1 cellular context compared by ENCODE assay signal in the genomic region with DNA sequence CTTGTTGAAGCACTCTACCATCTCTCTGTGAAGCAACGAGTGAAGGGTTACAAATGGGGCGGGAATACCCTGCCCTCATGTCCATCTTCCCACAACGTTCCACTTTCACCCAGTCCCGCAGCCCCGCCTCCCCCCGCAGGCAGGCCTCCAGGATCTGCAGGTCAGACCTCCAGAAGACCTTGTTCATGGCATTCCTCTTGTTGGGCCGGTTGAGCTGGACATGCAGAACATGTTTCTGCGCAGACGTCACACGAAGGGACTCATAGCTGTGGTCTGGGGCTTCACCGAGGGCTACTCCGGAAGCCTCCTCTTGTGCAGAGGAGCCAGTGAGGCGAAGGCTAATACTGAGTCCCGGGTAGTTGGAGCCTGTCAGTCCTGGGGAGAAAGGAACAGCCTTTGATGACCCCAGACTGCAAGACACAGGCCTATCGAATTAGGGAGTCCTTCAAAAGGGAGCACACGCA.
TF ChIP-seq lines count a peak whose summit lies in the region.

No MANE protein-coding gene starts in this region.

TF ChIP-seq in HepG2, 621 proteins besides CTCF, POLR2A, EP300 and RAD21 (continued from another document and continues in another):
- TF ChIP-seq, protein P1, sequence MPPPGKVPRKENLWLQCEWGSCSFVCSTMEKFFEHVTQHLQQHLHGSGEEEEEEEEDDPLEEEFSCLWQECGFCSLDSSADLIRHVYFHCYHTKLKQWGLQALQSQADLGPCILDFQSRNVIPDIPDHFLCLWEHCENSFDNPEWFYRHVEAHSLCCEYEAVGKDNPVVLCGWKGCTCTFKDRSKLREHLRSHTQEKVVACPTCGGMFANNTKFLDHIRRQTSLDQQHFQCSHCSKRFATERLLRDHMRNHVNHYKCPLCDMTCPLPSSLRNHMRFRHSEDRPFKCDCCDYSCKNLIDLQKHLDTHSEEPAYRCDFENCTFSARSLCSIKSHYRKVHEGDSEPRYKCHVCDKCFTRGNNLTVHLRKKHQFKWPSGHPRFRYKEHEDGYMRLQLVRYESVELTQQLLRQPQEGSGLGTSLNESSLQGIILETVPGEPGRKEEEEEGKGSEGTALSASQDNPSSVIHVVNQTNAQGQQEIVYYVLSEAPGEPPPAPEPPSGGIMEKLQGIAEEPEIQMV (CRISPR knock-in tag; IDR thresholded peaks at IDR 0.05; ENCODE audit: low read depth), result peak; percentile 48; the same call in 1 of the 2 replicates
- TF ChIP-seq NBN (conservative IDR thresholded peaks at IDR 0.05) (no peak), XBP1 (CRISPR knock-in tag; IDR thresholded peaks at IDR 0.05) (no peak; the same call in 1 of the 2 replicates), MED1 (CRISPR knock-in tag; IDR thresholded peaks at IDR 0.05) (peak; percentile 81), EEA1 (CRISPR knock-in tag; IDR thresholded peaks at IDR 0.05; ENCODE audit: borderline replicate concordance) (peak; percentile 86; the same call in 1 of the 2 replicates), ZNF180 (CRISPR knock-in tag; IDR thresholded peaks at IDR 0.05; ENCODE audit: borderline replicate concordance, low read depth) (0 out of 2 replicates have a peak, but pooled peaks have one; percentile 25), GATAD2A (CRISPR knock-in tag; IDR thresholded peaks at IDR 0.05) (0 out of 2 replicates have a peak, but pooled peaks have one; percentile 32), SMAD3 (CRISPR knock-in tag; IDR thresholded peaks at IDR 0.05) (no peak), RORA (CRISPR knock-in tag; IDR thresholded peaks at IDR 0.05) (no peak), RXRB (CRISPR knock-in tag; IDR thresholded peaks at IDR 0.05; ENCODE audit: borderline replicate concordance) (peak; percentile 93), SRSF1 (optimal IDR thresholded peaks at IDR 0.05; ENCODE audit: low read depth, low read length) (no peak), SIN3B (IDR thresholded peaks at IDR 0.05; ENCODE audit: low read length) (no peak), ZSCAN12 (CRISPR knock-in tag; IDR thresholded peaks at IDR 0.05) (0 out of 2 replicates have a peak, but pooled peaks have one; percentile 30), ZNF138 (CRISPR knock-in tag; IDR thresholded peaks at IDR 0.05; ENCODE audit: low read depth) (0 out of 2 replicates have a peak, but pooled peaks have one; percentile 34), IRX3 (CRISPR knock-in tag; IDR thresholded peaks at IDR 0.05; ENCODE audit: borderline replicate concordance, low read depth) (no peak), KLF13 (CRISPR knock-in tag; IDR thresholded peaks at IDR 0.05) (no peak), ZBTB3 (CRISPR knock-in tag; IDR thresholded peaks at IDR 0.05; ENCODE audit: borderline replicate concordance, low read depth) (no peak), ZNF777 (CRISPR knock-in tag; IDR thresholded peaks at IDR 0.05) (peak; percentile 59; the same call in 1 of the 2 replicates), ZNF776 (CRISPR knock-in tag; IDR thresholded peaks at IDR 0.05) (no peak), U2AF1 (optimal IDR thresholded peaks at IDR 0.05; ENCODE audit: low read depth, low read length) (peak; percentile 28), NFYB (CRISPR knock-in tag; IDR thresholded peaks at IDR 0.05) (no peak), ZBTB38 (CRISPR knock-in tag; IDR thresholded peaks at IDR 0.05) (no peak; the same call in 1 of the 2 replicates), NR3C1 (CRISPR knock-in tag; IDR thresholded peaks at IDR 0.05) (no peak), THAP11 (CRISPR knock-in tag; IDR thresholded peaks at IDR 0.05) (no peak), ZNF557 (CRISPR knock-in tag; IDR thresholded peaks at IDR 0.05) (0 out of 2 replicates have a peak, but pooled peaks have one; percentile 50), KLF6 (CRISPR knock-in tag; IDR thresholded peaks at IDR 0.05) (no peak), ZNF451 (CRISPR knock-in tag; IDR thresholded peaks at IDR 0.05) (no peak), SUZ12 (IDR thresholded peaks at IDR 0.05; ENCODE audit: low read depth, low read length) (no peak), ZNF607 (CRISPR knock-in tag; IDR thresholded peaks at IDR 0.05; ENCODE audit: borderline replicate concordance) (peak; percentile 76), CENPT (CRISPR knock-in tag; IDR thresholded peaks at IDR 0.05; ENCODE audit: low read depth) (no peak), JDP2 (CRISPR knock-in tag; IDR thresholded peaks at IDR 0.05; ENCODE audit: borderline replicate concordance) (no peak), ZNF614 (CRISPR knock-in tag; IDR thresholded peaks at IDR 0.05; ENCODE audit: borderline replicate concordance) (peak; percentile 26; the same call in 1 of the 2 replicates), REPIN1 (CRISPR knock-in tag; IDR thresholded peaks at IDR 0.05; ENCODE audit: borderline replicate concordance, low read depth) (no peak), FOXO1 (CRISPR knock-in tag; IDR thresholded peaks at IDR 0.05) (peak; percentile 21; the same call in 1 of the 2 replicates), CBFB (CRISPR knock-in tag; IDR thresholded peaks at IDR 0.05) (no peak), KDM3A (CRISPR knock-in tag; IDR thresholded peaks at IDR 0.05; ENCODE audit: low read depth) (no peak)
- TF ChIP-seq, protein P2, sequence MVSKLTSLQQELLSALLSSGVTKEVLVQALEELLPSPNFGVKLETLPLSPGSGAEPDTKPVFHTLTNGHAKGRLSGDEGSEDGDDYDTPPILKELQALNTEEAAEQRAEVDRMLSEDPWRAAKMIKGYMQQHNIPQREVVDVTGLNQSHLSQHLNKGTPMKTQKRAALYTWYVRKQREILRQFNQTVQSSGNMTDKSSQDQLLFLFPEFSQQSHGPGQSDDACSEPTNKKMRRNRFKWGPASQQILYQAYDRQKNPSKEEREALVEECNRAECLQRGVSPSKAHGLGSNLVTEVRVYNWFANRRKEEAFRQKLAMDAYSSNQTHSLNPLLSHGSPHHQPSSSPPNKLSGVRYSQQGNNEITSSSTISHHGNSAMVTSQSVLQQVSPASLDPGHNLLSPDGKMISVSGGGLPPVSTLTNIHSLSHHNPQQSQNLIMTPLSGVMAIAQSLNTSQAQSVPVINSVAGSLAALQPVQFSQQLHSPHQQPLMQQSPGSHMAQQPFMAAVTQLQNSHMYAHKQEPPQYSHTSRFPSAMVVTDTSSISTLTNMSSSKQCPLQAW (CRISPR knock-in tag; IDR thresholded peaks at IDR 0.05), result peak; percentile 37; the same call in 1 of the 2 replicates
- TF ChIP-seq, protein P3, sequence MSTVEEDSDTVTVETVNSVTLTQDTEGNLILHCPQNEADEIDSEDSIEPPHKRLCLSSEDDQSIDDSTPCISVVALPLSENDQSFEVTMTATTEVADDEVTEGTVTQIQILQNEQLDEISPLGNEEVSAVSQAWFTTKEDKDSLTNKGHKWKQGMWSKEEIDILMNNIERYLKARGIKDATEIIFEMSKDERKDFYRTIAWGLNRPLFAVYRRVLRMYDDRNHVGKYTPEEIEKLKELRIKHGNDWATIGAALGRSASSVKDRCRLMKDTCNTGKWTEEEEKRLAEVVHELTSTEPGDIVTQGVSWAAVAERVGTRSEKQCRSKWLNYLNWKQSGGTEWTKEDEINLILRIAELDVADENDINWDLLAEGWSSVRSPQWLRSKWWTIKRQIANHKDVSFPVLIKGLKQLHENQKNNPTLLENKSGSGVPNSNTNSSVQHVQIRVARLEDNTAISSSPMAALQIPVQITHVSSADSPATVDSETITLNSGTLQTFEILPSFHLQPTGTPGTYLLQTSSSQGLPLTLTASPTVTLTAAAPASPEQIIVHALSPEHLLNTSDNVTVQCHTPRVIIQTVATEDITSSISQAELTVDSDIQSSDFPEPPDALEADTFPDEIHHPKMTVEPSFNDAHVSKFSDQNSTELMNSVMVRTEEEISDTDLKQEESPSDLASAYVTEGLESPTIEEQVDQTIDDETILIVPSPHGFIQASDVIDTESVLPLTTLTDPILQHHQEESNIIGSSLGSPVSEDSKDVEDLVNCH (CRISPR knock-in tag; IDR thresholded peaks at IDR 0.05), result peak; percentile 26; the same call in 1 of the 2 replicates
- TF ChIP-seq, protein P4, sequence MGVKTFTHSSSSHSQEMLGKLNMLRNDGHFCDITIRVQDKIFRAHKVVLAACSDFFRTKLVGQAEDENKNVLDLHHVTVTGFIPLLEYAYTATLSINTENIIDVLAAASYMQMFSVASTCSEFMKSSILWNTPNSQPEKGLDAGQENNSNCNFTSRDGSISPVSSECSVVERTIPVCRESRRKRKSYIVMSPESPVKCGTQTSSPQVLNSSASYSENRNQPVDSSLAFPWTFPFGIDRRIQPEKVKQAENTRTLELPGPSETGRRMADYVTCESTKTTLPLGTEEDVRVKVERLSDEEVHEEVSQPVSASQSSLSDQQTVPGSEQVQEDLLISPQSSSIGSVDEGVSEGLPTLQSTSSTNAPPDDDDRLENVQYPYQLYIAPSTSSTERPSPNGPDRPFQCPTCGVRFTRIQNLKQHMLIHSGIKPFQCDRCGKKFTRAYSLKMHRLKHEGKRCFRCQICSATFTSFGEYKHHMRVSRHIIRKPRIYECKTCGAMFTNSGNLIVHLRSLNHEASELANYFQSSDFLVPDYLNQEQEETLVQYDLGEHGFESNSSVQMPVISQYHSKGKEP (CRISPR knock-in tag; IDR thresholded peaks at IDR 0.05), result no peak
- TF ChIP-seq, protein P5, sequence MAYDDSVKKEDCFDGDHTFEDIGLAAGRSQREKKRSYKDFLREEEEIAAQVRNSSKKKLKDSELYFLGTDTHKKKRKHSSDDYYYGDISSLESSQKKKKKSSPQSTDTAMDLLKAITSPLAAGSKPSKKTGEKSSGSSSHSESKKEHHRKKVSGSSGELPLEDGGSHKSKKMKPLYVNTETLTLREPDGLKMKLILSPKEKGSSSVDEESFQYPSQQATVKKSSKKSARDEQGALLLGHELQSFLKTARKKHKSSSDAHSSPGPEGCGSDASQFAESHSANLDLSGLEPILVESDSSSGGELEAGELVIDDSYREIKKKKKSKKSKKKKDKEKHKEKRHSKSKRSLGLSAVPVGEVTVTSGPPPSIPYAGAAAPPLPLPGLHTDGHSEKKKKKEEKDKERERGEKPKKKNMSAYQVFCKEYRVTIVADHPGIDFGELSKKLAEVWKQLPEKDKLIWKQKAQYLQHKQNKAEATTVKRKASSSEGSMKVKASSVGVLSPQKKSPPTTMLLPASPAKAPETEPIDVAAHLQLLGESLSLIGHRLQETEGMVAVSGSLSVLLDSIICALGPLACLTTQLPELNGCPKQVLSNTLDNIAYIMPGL (CRISPR knock-in tag; IDR thresholded peaks at IDR 0.05; ENCODE audit: borderline replicate concordance in 1 of 2, low read depth in 1 of 2), result peak in 1 of 2 experiments; percentile 66; a peak in 2 of 4 replicates
- TF ChIP-seq, protein P6, sequence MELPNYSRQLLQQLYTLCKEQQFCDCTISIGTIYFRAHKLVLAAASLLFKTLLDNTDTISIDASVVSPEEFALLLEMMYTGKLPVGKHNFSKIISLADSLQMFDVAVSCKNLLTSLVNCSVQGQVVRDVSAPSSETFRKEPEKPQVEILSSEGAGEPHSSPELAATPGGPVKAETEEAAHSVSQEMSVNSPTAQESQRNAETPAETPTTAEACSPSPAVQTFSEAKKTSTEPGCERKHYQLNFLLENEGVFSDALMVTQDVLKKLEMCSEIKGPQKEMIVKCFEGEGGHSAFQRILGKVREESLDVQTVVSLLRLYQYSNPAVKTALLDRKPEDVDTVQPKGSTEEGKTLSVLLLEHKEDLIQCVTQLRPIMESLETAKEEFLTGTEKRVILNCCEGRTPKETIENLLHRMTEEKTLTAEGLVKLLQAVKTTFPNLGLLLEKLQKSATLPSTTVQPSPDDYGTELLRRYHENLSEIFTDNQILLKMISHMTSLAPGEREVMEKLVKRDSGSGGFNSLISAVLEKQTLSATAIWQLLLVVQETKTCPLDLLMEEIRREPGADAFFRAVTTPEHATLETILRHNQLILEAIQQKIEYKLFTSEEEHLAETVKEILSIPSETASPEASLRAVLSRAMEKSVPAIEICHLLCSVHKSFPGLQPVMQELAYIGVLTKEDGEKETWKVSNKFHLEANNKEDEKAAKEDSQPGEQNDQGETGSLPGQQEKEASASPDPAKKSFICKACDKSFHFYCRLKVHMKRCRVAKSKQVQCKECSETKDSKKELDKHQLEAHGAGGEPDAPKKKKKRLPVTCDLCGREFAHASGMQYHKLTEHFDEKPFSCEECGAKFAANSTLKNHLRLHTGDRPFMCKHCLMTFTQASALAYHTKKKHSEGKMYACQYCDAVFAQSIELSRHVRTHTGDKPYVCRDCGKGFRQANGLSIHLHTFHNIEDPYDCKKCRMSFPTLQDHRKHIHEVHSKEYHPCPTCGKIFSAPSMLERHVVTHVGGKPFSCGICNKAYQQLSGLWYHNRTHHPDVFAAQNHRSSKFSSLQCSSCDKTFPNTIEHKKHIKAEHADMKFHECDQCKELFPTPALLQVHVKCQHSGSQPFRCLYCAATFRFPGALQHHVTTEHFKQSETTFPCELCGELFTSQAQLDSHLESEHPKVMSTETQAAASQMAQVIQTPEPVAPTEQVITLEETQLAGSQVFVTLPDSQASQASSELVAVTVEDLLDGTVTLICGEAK (IDR thresholded peaks at IDR 0.05), result no peak
- TF ChIP-seq, protein P6 (CRISPR knock-in tag; IDR thresholded peaks at IDR 0.05), result no peak; the same call in none of the 2 replicates
- TF ChIP-seq, protein P7, sequence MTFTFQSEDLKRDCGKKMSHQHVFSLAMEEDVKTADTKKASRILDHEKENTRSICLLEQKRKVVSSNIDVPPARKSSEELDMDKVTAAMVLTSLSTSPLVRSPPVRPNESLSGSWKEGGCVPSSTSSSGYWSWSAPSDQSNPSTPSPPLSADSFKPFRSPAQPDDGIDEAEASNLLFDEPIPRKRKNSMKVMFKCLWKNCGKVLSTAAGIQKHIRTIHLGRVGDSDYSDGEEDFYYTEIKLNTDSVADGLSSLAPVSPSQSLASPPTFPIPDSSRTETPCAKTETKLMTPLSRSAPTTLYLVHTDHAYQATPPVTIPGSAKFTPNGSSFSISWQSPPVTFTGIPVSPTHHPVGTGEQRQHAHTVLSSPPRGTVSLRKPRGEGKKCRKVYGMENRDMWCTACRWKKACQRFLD (CRISPR knock-in tag; IDR thresholded peaks at IDR 0.05; ENCODE audit: borderline replicate concordance), result peak; percentile 54
